21 cellular contexts compared by ENCODE assay signal in genomic region chr11:116724813-116725212, GRCh38.
"Had no signal": no experiment of that assay in that cellular context is flagged by ENCODE, and none has a peak within 500 bp of the region (broad histone marks: within the 10 kb centered on the region; RNA-seq: fewer than 3 reads in every experiment).

No MANE protein-coding gene starts in this region.

- H3K27me3 ChIP-seq: pancreas, upper lobe of right lung, uterus had no signal

- H3K4me1 ChIP-seq: left ventricle myocardium inferior, lower lobe of right lung, pancreas, prostate gland, sigmoid colon, transverse colon, upper lobe of right lung, uterus had no signal

- H3K4me3 ChIP-seq: left ventricle myocardium inferior, lower lobe of right lung, pancreas, prostate gland, sigmoid colon, suprapubic skin, transverse colon, upper lobe of right lung, uterus had no signal

- ATAC-seq: left colon; lower lobe of right lung; natural killer cell; pancreas; right cardiac atrium; stimulated activated naive B cell treated with anti-CD40 and anti-IgM and Interleukin-4, amounts not matched to agents 10 μg/mL and 1 μg/mL and 100 μg/mL, for 72 hours had no signal

- H3K9me3 ChIP-seq: left ventricle myocardium inferior, lower lobe of right lung, pancreas, prostate gland, sigmoid colon, suprapubic skin, transverse colon, upper lobe of right lung, uterus had no signal

- H3K9me3 Mint-ChIP-seq: central memory CD8-positive, alpha-beta T cell; immature natural killer cell; natural killer cell; stimulated activated naive B cell treated with anti-CD40 and anti-IgM and Interleukin-4, amounts not matched to agents 10 μg/mL and 1 μg/mL and 100 μg/mL, for 72 hours; stimulated activated naive CD8-positive, alpha-beta T cell treated with anti-CD3 and anti-CD28 coated beads, Interleukin-15, Interleukin-2, amounts not matched to agents 100 ng/mL and 50 ng/mL, for 24 hours had no signal

- H3K36me3 Mint-ChIP-seq: immature natural killer cell; natural killer cell; stimulated activated naive B cell treated with anti-CD40 and anti-IgM and Interleukin-4, amounts not matched to agents 10 μg/mL and 1 μg/mL and 100 μg/mL, for 72 hours had no signal

- DNase-seq: cortex of kidney; immature natural killer cell; islet precursor cell; kidney glomerular epithelial cell; left colon; left ventricle myocardium inferior; lower lobe of right lung; natural killer cell; occipital lobe; right cardiac atrium; sigmoid colon; stimulated activated CD4-positive, alpha-beta T cell treated with anti-CD3 and anti-CD28 coated beads, Interleukin-4, amount 100 ng/mL, for 4 hours; stimulated activated naive B cell treated with anti-CD40 and anti-IgM and Interleukin-4, amounts not matched to agents 10 μg/mL and 1 μg/mL and 100 μg/mL, for 72 hours; transverse colon; uterus had no signal

- H3K27ac Mint-ChIP-seq: immature natural killer cell; natural killer cell; stimulated activated naive B cell treated with anti-CD40 and anti-IgM and Interleukin-4, amounts not matched to agents 10 μg/mL and 1 μg/mL and 100 μg/mL, for 72 hours; stimulated activated naive CD8-positive, alpha-beta T cell treated with anti-CD3 and anti-CD28 coated beads, Interleukin-15, Interleukin-2, amounts not matched to agents 100 ng/mL and 50 ng/mL, for 24 hours had no signal

- H3K27ac ChIP-seq: left ventricle myocardium inferior, lower lobe of right lung, pancreas, prostate gland, sigmoid colon, suprapubic skin, transverse colon, upper lobe of right lung, uterus had no signal

- H3K4me1 Mint-ChIP-seq: central memory CD8-positive, alpha-beta T cell; immature natural killer cell; natural killer cell; stimulated activated naive B cell treated with anti-CD40 and anti-IgM and Interleukin-4, amounts not matched to agents 10 μg/mL and 1 μg/mL and 100 μg/mL, for 72 hours had no signal

- H3K36me3 ChIP-seq: left ventricle myocardium inferior, lower lobe of right lung, pancreas, prostate gland, sigmoid colon, suprapubic skin, transverse colon, upper lobe of right lung, uterus had no signal

- H3K4me3 Mint-ChIP-seq: central memory CD8-positive, alpha-beta T cell; immature natural killer cell; natural killer cell; stimulated activated naive B cell treated with anti-CD40 and anti-IgM and Interleukin-4, amounts not matched to agents 10 μg/mL and 1 μg/mL and 100 μg/mL, for 72 hours; stimulated activated naive CD8-positive, alpha-beta T cell treated with anti-CD3 and anti-CD28 coated beads, Interleukin-15, Interleukin-2, amounts not matched to agents 100 ng/mL and 50 ng/mL, for 24 hours had no signal

- H3K27me3 Mint-ChIP-seq: stimulated activated naive CD8-positive, alpha-beta T cell treated with anti-CD3 and anti-CD28 coated beads, Interleukin-15, Interleukin-2, amounts not matched to agents 100 ng/mL and 50 ng/mL, for 24 hours had no signal
